16 cellular contexts compared by ENCODE assay signal in genomic region chr11:2315395-2316168, GRCh38. TPM values are rescaled to one million over a fixed set of nuclear protein-coding genes. Genes with fewer than 3 reads are reported as not detected.
DNase-seq lines count a peak whose midpoint lies in the region; ATAC-seq, FAIRE-seq and TF ChIP-seq lines count a peak whose summit lies in the region.
"Had no signal": no experiment of that assay in that cellular context is flagged by ENCODE, and none has a peak within 500 bp of the region (broad histone marks: within the 10 kb centered on the region; RNA-seq: fewer than 3 reads in every experiment).

No MANE protein-coding gene starts in this region.

- no peaks in the 10 kb centered on the region for H3F3A ChIP-seq in GM23248 (ENCODE audit: insufficient read depth)

- 67 to 84% methylated on average over 15 to 25 of the region's 25 CpGs for WGBS in GM23248 (ENCODE audit: low coverage in 1 of 2, low lambda C conversion rate in 2 of 2, missing lambda C conversion rate in 2 of 2), 2 experiments

- peak; percentile 5 to 32 for ATAC-seq in lower lobe of right lung
- ATAC-seq in GM18498 (IDR thresholded peaks at IDR 0.05; ENCODE audit: unreplicated experiment) = no peak
- ATAC-seq in GM19397 (IDR thresholded peaks at IDR 0.05; ENCODE audit: unreplicated experiment) = no peak

- no peaks in the 10 kb centered on the region for H4K20me1 ChIP-seq in GM23248 (ENCODE audit: insufficient read depth)

- TF ChIP-seq CTCF in coronary artery (IDR thresholded peaks at IDR 0.05) (no peak), lower lobe of right lung (IDR thresholded peaks at IDR 0.05) (no peak)

- H3K27ac ChIP-seq in GM23248 = no peak overlapping the region
- peak overlapping the region; percentile 78 to 91 for H3K27ac ChIP-seq in coronary artery
- H3K27ac ChIP-seq in lower lobe of right lung = peak overlapping the region; percentile 72

- H3K27me3 ChIP-seq in GM23248 (replicated peaks; ENCODE audit: insufficient read depth) = no peaks in the 10 kb centered on the region
- H3K27me3 ChIP-seq in lower lobe of right lung (ENCODE audit: low read depth) = no peaks in the 10 kb centered on the region
- H3K27me3 ChIP-seq in skeletal muscle satellite cell (ENCODE audit: control insufficient read depth, insufficient read depth, low read length) = peaks cover 8% of the 10 kb centered on the region

- peak overlapping the region; percentile 63 for H2AFZ ChIP-seq in GM23248

- no peak for TF ChIP-seq POLR2A in GM12892 (IDR thresholded peaks at IDR 0.05; ENCODE audit: low read depth, low read length)

- DNase-seq in GM23248 (no peak), coronary artery (ENCODE audit: low spot score) (no peak), lower lobe of right lung (peak; percentile 46), T-helper 1 cell (no peak), GM12892 (ENCODE audit: insufficient read length) (no peak)
- DNase-seq: activated CD8-positive, alpha-beta memory T cell treated with anti-CD3 and anti-CD28 coated beads for 24 hours; activated naive CD4-positive, alpha-beta T cell treated with anti-CD3 and anti-CD28 coated beads for 36 hours; cerebellar nuclear complex; naive B cell; NCI-H2081 treated with DMSO at 0.1 percent for 48 hours had no signal

- no peak for FAIRE-seq in GM12892 (lab: Jason Lieb, UNC)
- FAIRE-seq: TTC549 had no signal

- H3K36me3 ChIP-seq in GM23248 (ENCODE audit: low read depth) (no peaks in the 10 kb centered on the region), lower lobe of right lung (no peaks in the 10 kb centered on the region), skeletal muscle satellite cell (ENCODE audit: insufficient read depth, low read length) (no peaks in the 10 kb centered on the region)

- H3K4me3 ChIP-seq in GM23248 (no peak overlapping the region), coronary artery (peak overlapping the region; percentile 47), lower lobe of right lung (no peak overlapping the region), skeletal muscle satellite cell (ENCODE audit: low read length) (no peak overlapping the region)
- H3K4me3 ChIP-seq: smooth muscle cell had no signal

- no peak overlapping the region for H3K9ac ChIP-seq in GM23248
- H3K9ac ChIP-seq in skeletal muscle satellite cell (ENCODE audit: low read depth, low read length) = peak overlapping the region; percentile 8

- H3K4me1 ChIP-seq in GM23248 (ENCODE audit: insufficient read depth) (peaks cover 17% of the 10 kb centered on the region), lower lobe of right lung (peaks cover 29% of the 10 kb centered on the region), skeletal muscle satellite cell (ENCODE audit: control insufficient read depth, insufficient read depth, low read length) (peaks cover 20% of the 10 kb centered on the region)

- H3K9me3 ChIP-seq in GM23248 (ENCODE audit: low read depth) (no peaks in the 10 kb centered on the region), lower lobe of right lung (peaks cover 5% of the 10 kb centered on the region), skeletal muscle satellite cell (replicated peaks; ENCODE audit: low read length) (no peaks in the 10 kb centered on the region)

- no peaks in the 10 kb centered on the region for H3K9me2 ChIP-seq in GM23248 (ENCODE audit: insufficient read depth)

- H3K79me2 ChIP-seq in GM23248 (ENCODE audit: insufficient read depth) = no peaks in the 10 kb centered on the region

- in situ Hi-C loops in GM23248 (cut with MboI) = loop anchor here (10.0 to 25.0 kb wide), 2 partner anchors 59 to 572 kb away; partner anchors contain the start of genes CD81 and CDKN1C

- intact Hi-C loops in lower lobe of right lung (cut with DNase I) = no loop called here

- no peak overlapping the region for H3K4me2 ChIP-seq in GM23248 (ENCODE audit: unreplicated experiment)
- peak overlapping the region; percentile 6 for H3K4me2 ChIP-seq in skeletal muscle satellite cell (ENCODE audit: low read length)
- H3K4me2 ChIP-seq: smooth muscle cell had no signal

RNA-seq across cellular contexts. Expression of gene TSPAN32, which starts 13.8 kb away (rescaled TPM):
- total RNA-seq in GM23248 (2014; rRNA removed; shearing (Covaris generic)) = not detected in 2 replicates
- polyA plus RNA-seq in GM23248 (2016; fragmentation: Nextera tagmentation; extraction: Ambion mirVana) = not detected in 2 replicates
- total RNA-seq in lower lobe of right lung = 12.5 TPM
- under 0.01 TPM in 1 of 2 replicates, not detected in the other for total RNA-seq in skeletal muscle satellite cell (2012; rRNA removed)
- not detected for polyA plus RNA-seq in GM12892 (2012; ENCODE audit: missing spikeins)
- total RNA-seq: epithelial cell of proximal tubule, smooth muscle cell had no signal
- polyA plus RNA-seq: smooth muscle cell had no signal

RNA-seq across cellular contexts. Expression of gene C11orf21, which starts 13.9 kb away (rescaled TPM):
- not detected in 2 replicates for total RNA-seq in GM23248 (2014; rRNA removed; shearing (Covaris generic))
- not detected in 2 replicates for polyA plus RNA-seq in GM23248 (2016; fragmentation: Nextera tagmentation; extraction: Ambion mirVana)
- total RNA-seq in lower lobe of right lung = 12.1 TPM
- not detected in 2 replicates for total RNA-seq in skeletal muscle satellite cell (2012; rRNA removed)
- polyA plus RNA-seq in GM12892 (2012; ENCODE audit: missing spikeins) = 0.19 TPM
- total RNA-seq: epithelial cell of proximal tubule, smooth muscle cell had no signal
- polyA plus RNA-seq: smooth muscle cell had no signal

RNA-seq across cellular contexts. Expression of gene ASCL2, which starts 45.2 kb away (rescaled TPM):
- not detected in 2 replicates for total RNA-seq in GM23248 (2014; rRNA removed; shearing (Covaris generic))
- polyA plus RNA-seq in GM23248 (2016; fragmentation: Nextera tagmentation; extraction: Ambion mirVana) = not detected in 2 replicates
- total RNA-seq in lower lobe of right lung = 1.7 TPM
- total RNA-seq in skeletal muscle satellite cell (2012; rRNA removed) = not detected in 2 replicates
- not detected for polyA plus RNA-seq in GM12892 (2012; ENCODE audit: missing spikeins)
- total RNA-seq: activated naive CD4-positive, alpha-beta T cell treated with anti-CD3 and anti-CD28 coated beads for 36 hours; smooth muscle cell had no signal

Comparison
In these comparisons a context has a peak if more than half of its experiments do, and no peak if none do; other contexts are left out.
1. ATAC-seq: peak in lower lobe of right lung (2 of 2); none in GM18498 (single experiment) and GM19397 (single experiment).
2. RNA of gene TSPAN32, which starts 13.8 kb away (total RNA-seq): 12.5 TPM in lower lobe of right lung (single experiment); not detected in GM23248; every median in the first group is over 10 times any median in the second.
3. RNA of gene C11orf21, which starts 13.9 kb away (total RNA-seq): 12.1 TPM in lower lobe of right lung (single experiment); not detected in GM23248; every median in the first group is over 10 times any median in the second.